Comparison of ENCODE assay signal across 1 cellular context in genomic region chr5:14185336-14186131, GRCh38.
TF ChIP-seq lines count a peak whose summit lies in the region.

No MANE protein-coding gene starts in this region.

TF ChIP-seq in HEK293, 187 proteins besides CTCF, POLR2A, EP300 and RAD21 (continued from another document):
- TF ChIP-seq PRDM6 (tag by site-specific recombination; IDR thresholded peaks at IDR 0.05) (peak; percentile 97), ZNF121 (tag by site-specific recombination; IDR thresholded peaks at IDR 0.05) (no peak), GLI4 (tag by site-specific recombination; IDR thresholded peaks at IDR 0.05) (no peak), ZNF701 (tag by site-specific recombination; IDR thresholded peaks at IDR 0.05) (no peak), ZNF580 (tag by site-specific recombination; IDR thresholded peaks at IDR 0.05) (0 out of 2 replicates have a peak, but pooled peaks have one; percentile 19), ZNF155 (tag by site-specific recombination; IDR thresholded peaks at IDR 0.05) (no peak), IKZF3 (tag by site-specific recombination; IDR thresholded peaks at IDR 0.05) (0 out of 2 replicates have a peak, but pooled peaks have one; percentile 21), PRDM10 (tag by site-specific recombination; IDR thresholded peaks at IDR 0.05) (0 out of 2 replicates have a peak, but pooled peaks have one; percentile 14), ZNF529 (tag by site-specific recombination; IDR thresholded peaks at IDR 0.05; ENCODE audit: insufficient replicate concordance) (no peak), GLIS2 (tag by site-specific recombination; IDR thresholded peaks at IDR 0.05) (0 out of 2 replicates have a peak, but pooled peaks have one; percentile 16), GLI2 (tag by site-specific recombination; IDR thresholded peaks at IDR 0.05; ENCODE audit: borderline replicate concordance, low read depth) (no peak), ZNF549 (tag by site-specific recombination; IDR thresholded peaks at IDR 0.05) (no peak), ZBTB20 (tag by site-specific recombination; IDR thresholded peaks at IDR 0.05) (peak; percentile 32; the same call in 1 of the 2 replicates)
- TF ChIP-seq, protein P1, sequence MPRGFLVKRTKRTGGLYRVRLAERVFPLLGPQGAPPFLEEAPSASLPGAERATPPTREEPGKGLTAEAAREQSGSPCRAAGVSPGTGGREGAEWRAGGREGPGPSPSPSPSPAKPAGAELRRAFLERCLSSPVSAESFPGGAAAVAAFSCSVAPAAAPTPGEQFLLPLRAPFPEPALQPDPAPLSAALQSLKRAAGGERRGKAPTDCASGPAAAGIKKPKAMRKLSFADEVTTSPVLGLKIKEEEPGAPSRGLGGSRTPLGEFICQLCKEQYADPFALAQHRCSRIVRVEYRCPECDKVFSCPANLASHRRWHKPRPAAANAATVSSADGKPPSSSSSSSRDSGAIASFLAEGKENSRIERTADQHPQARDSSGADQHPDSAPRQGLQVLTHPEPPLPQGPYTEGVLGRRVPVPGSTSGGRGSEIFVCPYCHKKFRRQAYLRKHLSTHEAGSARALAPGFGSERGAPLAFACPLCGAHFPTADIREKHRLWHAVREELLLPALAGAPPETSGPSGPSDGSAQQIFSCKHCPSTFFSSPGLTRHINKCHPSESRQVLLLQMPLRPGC (tag by site-specific recombination; IDR thresholded peaks at IDR 0.05), result 0 out of 2 replicates have a peak, but pooled peaks have one; percentile 8
